8 cellular contexts compared by ENCODE assay signal in genomic region chr11:326592-326841, GRCh38. TPM values are rescaled to one million over a fixed set of nuclear protein-coding genes. Genes with fewer than 3 reads are reported as not detected.
DNase-seq lines count a peak whose midpoint lies in the region; ATAC-seq, FAIRE-seq and TF ChIP-seq lines count a peak whose summit lies in the region.

No MANE protein-coding gene starts in this region.

- H3K4me3 Mint-ChIP-seq in central memory CD8-positive, alpha-beta T cell = peak overlapping the region; percentile 61

- no peaks in the 10 kb centered on the region for H3K27me3 ChIP-seq in neural cell (ENCODE audit: insufficient read depth, low read depth, low read length)

- peak overlapping the region; percentile 86 for H3K27ac Mint-ChIP-seq in central memory CD8-positive, alpha-beta T cell (ENCODE audit: low read depth)

- TF ChIP-seq CTCF in A549 (IDR thresholded peaks at IDR 0.05) (no peak), HEK293 (tag by site-specific recombination; IDR thresholded peaks at IDR 0.05) (no peak), neural cell (IDR thresholded peaks at IDR 0.05; ENCODE audit: poor library complexity, severe bottlenecking) (no peak)

- no peaks in the 10 kb centered on the region for H3K36me3 ChIP-seq in HEK293 (ENCODE audit: control insufficient read depth in 2 of 2, insufficient read depth in 1 of 2, low read length in 2 of 2)
- H3K36me3 ChIP-seq in neural cell (ENCODE audit: insufficient read depth, low read length) = no peaks in the 10 kb centered on the region

- H3K9me2 ChIP-seq in neural cell (ENCODE audit: insufficient read depth, low read length) = no peaks in the 10 kb centered on the region

- H3K4me2 ChIP-seq in A549 = no peak overlapping the region
- H3K4me2 ChIP-seq in neural cell (ENCODE audit: low read length) = no peak overlapping the region

- peak overlapping the region; percentile 20 for H3K9ac ChIP-seq in neural cell (ENCODE audit: low read length)

- H3K4me3 ChIP-seq in A549 (no peak overlapping the region), HEK293 (ENCODE audit: low read depth, low read length) (no peak overlapping the region), neural cell (ENCODE audit: low read length) (no peak overlapping the region)

- TF ChIP-seq EP300 in A549 (IDR thresholded peaks at IDR 0.05) = no peak
- TF ChIP-seq EP300 in neural cell (conservative IDR thresholded peaks at IDR 0.05; ENCODE audit: poor library complexity, severe bottlenecking) = no peak

- H3K4me1 ChIP-seq in A549 (peaks cover 9% of the 10 kb centered on the region; the same call in 1 of the 3 replicates), HEK293 (ENCODE audit: control insufficient read depth, insufficient read depth, low read length) (no peaks in the 10 kb centered on the region)

- no peaks in the 10 kb centered on the region for H3K36me3 Mint-ChIP-seq in central memory CD8-positive, alpha-beta T cell (ENCODE audit: insufficient read depth)

- H3F3A ChIP-seq in neural cell (ENCODE audit: insufficient read depth, low read length, poor library complexity, severe bottlenecking) = no peaks in the 10 kb centered on the region

- no peak for TF ChIP-seq RAD21 in A549 (conservative IDR thresholded peaks at IDR 0.05 in 1 of 2, IDR thresholded peaks at IDR 0.05 in 1 of 2)
- no peak for TF ChIP-seq RAD21 in neural cell (conservative IDR thresholded peaks at IDR 0.05)

- no peak overlapping the region for H2AFZ ChIP-seq in neural cell (ENCODE audit: low read depth, low read length)

- H4K20me1 ChIP-seq in neural cell (ENCODE audit: insufficient read depth) = no peaks in the 10 kb centered on the region

- CTCF ChIA-PET in A549 (lab: Yijun Ruan, JAX) (interaction anchor here (1.0 to 1.6 kb wide), 3 partner anchors 10 to 20 kb away, joined by 4 to 5 read pairs (median 4); no protein-coding TSS in a partner anchor), HEK293 (lab: Yijun Ruan, JAX) (no interaction called here)

- H3K9me3 ChIP-seq in A549 (no peaks in the 10 kb centered on the region), HEK293 (ENCODE audit: control insufficient read depth, insufficient read depth, low read depth, low read length) (no peaks in the 10 kb centered on the region), neural cell (ENCODE audit: low read length) (no peaks in the 10 kb centered on the region)

- DNase-seq in A549 (ENCODE audit: low read depth in 1 of 2, low spot score in 1 of 2) = no peak
- DNase-seq in central memory CD8-positive, alpha-beta T cell (ENCODE audit: low spot score in 2 of 2) = no peak
- no peak for DNase-seq in T-helper 9 cell

- peak overlapping the region in 1 of 2 experiments; percentile 57; a peak in 2 of 6 replicates for H3K27ac ChIP-seq in A549
- no peak overlapping the region for H3K27ac ChIP-seq in HEK293 (ENCODE audit: extremely low read depth, low read depth, low read length)
- no peak overlapping the region for H3K27ac ChIP-seq in neural cell (ENCODE audit: low read length)

- no peaks in the 10 kb centered on the region for H3K27me3 Mint-ChIP-seq in central memory CD8-positive, alpha-beta T cell

- H3K9me3 Mint-ChIP-seq in central memory CD8-positive, alpha-beta T cell = no peaks in the 10 kb centered on the region

- POLR2A ChIA-PET in A549 (lab: Yijun Ruan, JAX) (no interaction called here), HEK293 (lab: Yijun Ruan, JAX) (no interaction called here)

- no peak for TF ChIP-seq POLR2A in A549 (IDR thresholded peaks at IDR 0.05; ENCODE audit: low read length)

- peaks cover 57% of the 10 kb centered on the region for H3K4me1 Mint-ChIP-seq in central memory CD8-positive, alpha-beta T cell

- H3K79me2 ChIP-seq in neural cell (replicated peaks; ENCODE audit: insufficient read depth, low read length) = no peaks in the 10 kb centered on the region

- FAIRE-seq in A549 (lab: Jason Lieb, UNC) = no peak

- ATAC-seq in A549 (peak; percentile 40 to 44; a peak in 4 of 6 replicates), HG03045 (IDR thresholded peaks at IDR 0.05; ENCODE audit: unreplicated experiment) (no peak), HG02840 (IDR thresholded peaks at IDR 0.05; ENCODE audit: low FRiP score, unreplicated experiment) (no peak), GM21447 (IDR thresholded peaks at IDR 0.05; ENCODE audit: unreplicated experiment) (no peak)
- no peak for ATAC-seq in central memory CD8-positive, alpha-beta T cell (replicated peaks; ENCODE audit: extremely low read depth, poor library complexity, severe bottlenecking)

- WGBS in A549 (ENCODE audit: missing lambda C conversion rate) = 61% methylated on average over 4 of the region's 6 CpGs

TF ChIP-seq in A549, 52 proteins besides CTCF, POLR2A, EP300 and RAD21 (continues in another document):
- no peak for TF ChIP-seq HOXB13 (CRISPR knock-in tag; IDR thresholded peaks at IDR 0.05; ENCODE audit: low read depth)
- TF ChIP-seq NR3C1 (IDR thresholded peaks at IDR 0.05) = no peak
- TF ChIP-seq GATA3 (IDR thresholded peaks at IDR 0.05; ENCODE audit: borderline replicate concordance) = no peak
- TF ChIP-seq MYC (IDR thresholded peaks at IDR 0.05; ENCODE audit: borderline replicate concordance, low read length) = no peak

TF ChIP-seq in HEK293, 187 proteins besides CTCF, POLR2A, EP300 and RAD21:
- peak; percentile 2; the same call in 1 of the 2 replicates for TF ChIP-seq ZIC2 (tag by site-specific recombination; IDR thresholded peaks at IDR 0.05)
- no peak for TF ChIP-seq ZNF830 (tag by site-specific recombination; IDR thresholded peaks at IDR 0.05; ENCODE audit: low read depth)

TF ChIP-seq in neural cell, 6 proteins besides CTCF, POLR2A, EP300 and RAD21 (continues in another document):
- no peak for TF ChIP-seq MXI1 (conservative IDR thresholded peaks at IDR 0.05; ENCODE audit: poor library complexity, severe bottlenecking)
- no peak for TF ChIP-seq POLR2AphosphoS5 (IDR thresholded peaks at IDR 0.05)
- TF ChIP-seq EZH2 (IDR thresholded peaks at IDR 0.05; ENCODE audit: borderline replicate concordance, insufficient read depth, low read length, poor library complexity, severe bottlenecking) = no peak
- TF ChIP-seq SMC3 (conservative IDR thresholded peaks at IDR 0.05; ENCODE audit: poor library complexity) = no peak
- no peak for TF ChIP-seq TAF1 (IDR thresholded peaks at IDR 0.05; ENCODE audit: low read depth)

RNA-seq across cellular contexts. Expression of gene IFITM3, which starts 5.9 kb away (rescaled TPM):
- 8.6 and 10.8 TPM in 2 replicates for polyA plus RNA-seq in A549 (2011; rRNA removed)
- 8.4 and 9.0 TPM in 2 replicates for polyA plus RNA-seq in A549 (2012; cell fraction: cytosol; rRNA removed)
- polyA plus RNA-seq in A549 (2012; cell fraction: nucleus; rRNA removed) = 5.0 and 5.5 TPM in 2 replicates
- 8.3 to 13.5 TPM (median 11.3 TPM) in 3 replicates for polyA plus RNA-seq in A549 (2017; fragmentation: RNase III; extraction: RNeasy Plus Mini Kit Qiagen cat#74134 plus additional on column Dnase treatment)
- 15.9 and 20.7 TPM in 2 replicates for polyA minus RNA-seq in A549 (2011; rRNA and poly(A)+ RNA removed)
- polyA plus RNA-seq in neural cell = not detected in 2 replicates
- polyA minus RNA-seq in neural cell = not detected in 2 replicates

RNA-seq across cellular contexts. Expression of gene IFITM1, which starts 12.7 kb away (rescaled TPM):
- polyA plus RNA-seq in A549 (2011; rRNA removed) (1.7 and 2.4 TPM in 2 replicates), A549 (2017; fragmentation: RNase III; extraction: RNeasy Plus Mini Kit Qiagen cat#74134 plus additional on column Dnase treatment) (0.14 to 0.16 TPM in 2 of 3 replicates, not detected in the other), neural cell (0.35 TPM in 1 of 2 replicates, not detected in the other)
- 0.41 and 0.44 TPM in 2 replicates for polyA plus RNA-seq in A549 (2012; cell fraction: cytosol; rRNA removed)
- polyA plus RNA-seq in A549 (2012; cell fraction: nucleus; rRNA removed) = 0.21 and 0.22 TPM in 2 replicates
- 1.6 and 2.0 TPM in 2 replicates for polyA minus RNA-seq in A549 (2011; rRNA and poly(A)+ RNA removed)
- polyA minus RNA-seq in neural cell = not detected in 2 replicates

RNA-seq across cellular contexts. Expression of gene IFITM2, which starts 18.9 kb away (rescaled TPM):
- polyA plus RNA-seq in A549 (2011; rRNA removed) = 36.4 and 61.3 TPM in 2 replicates
- polyA plus RNA-seq in A549 (2012; cell fraction: cytosol; rRNA removed) = 59.6 and 59.7 TPM in 2 replicates
- polyA plus RNA-seq in A549 (2012; cell fraction: nucleus; rRNA removed) = 36.2 and 38.3 TPM in 2 replicates
- 38.8 to 52.7 TPM (median 43.6 TPM) in 3 replicates for polyA plus RNA-seq in A549 (2017; fragmentation: RNase III; extraction: RNeasy Plus Mini Kit Qiagen cat#74134 plus additional on column Dnase treatment)
- 41.3 and 60.9 TPM in 2 replicates for polyA minus RNA-seq in A549 (2011; rRNA and poly(A)+ RNA removed)
- 2.3 TPM in 1 of 2 replicates, not detected in the other for polyA plus RNA-seq in neural cell
- polyA minus RNA-seq in neural cell = not detected in 2 replicates

RNA-seq across cellular contexts. Expression of gene IFITM5, which starts 27.2 kb away (rescaled TPM):
- polyA plus RNA-seq in A549 (2011; rRNA removed) (not detected in 2 replicates), A549 (2017; fragmentation: RNase III; extraction: RNeasy Plus Mini Kit Qiagen cat#74134 plus additional on column Dnase treatment) (not detected in 3 replicates), neural cell (not detected in 2 replicates)
- not detected in 2 replicates for polyA plus RNA-seq in A549 (2012; cell fraction: cytosol; rRNA removed)
- polyA plus RNA-seq in A549 (2012; cell fraction: nucleus; rRNA removed) = not detected in 2 replicates
- not detected in 2 replicates for polyA minus RNA-seq in A549 (2011; rRNA and poly(A)+ RNA removed)
- not detected in 2 replicates for polyA minus RNA-seq in neural cell

RNA-seq across cellular contexts. Expression of gene PGGHG, which starts 37.6 kb away (rescaled TPM):
- polyA plus RNA-seq in A549 (2011; rRNA removed) (7.2 and 7.9 TPM in 2 replicates), A549 (2017; fragmentation: RNase III; extraction: RNeasy Plus Mini Kit Qiagen cat#74134 plus additional on column Dnase treatment) (12.9 to 19.5 TPM (median 18.3 TPM) in 3 replicates), neural cell (2.1 and 6.0 TPM in 2 replicates)
- 10.1 and 12.9 TPM in 2 replicates for polyA plus RNA-seq in A549 (2012; cell fraction: cytosol; rRNA removed)
- polyA plus RNA-seq in A549 (2012; cell fraction: nucleus; rRNA removed) = 167 and 194 TPM in 2 replicates
- polyA minus RNA-seq in A549 (2011; rRNA and poly(A)+ RNA removed) = 2.4 and 3.8 TPM in 2 replicates
- 0.49 and 0.81 TPM in 2 replicates for polyA minus RNA-seq in neural cell

Comparison
In these comparisons a context has a peak if more than half of its experiments do, and no peak if none do; other contexts are left out.
1. ATAC-seq: peak in A549 (2 of 2); none in central memory CD8-positive, alpha-beta T cell (single experiment), HG03045 (single experiment), HG02840 (single experiment) and GM21447 (single experiment).
2. RNA of gene IFITM2, which starts 18.9 kb away (polyA plus RNA-seq): 36.2 to 61.3 TPM in A549; 2.3 TPM in neural cell; every median in the first group is over 10 times any median in the second.